Comparison of ENCODE assay signal across 1 cellular context in genomic region chr19:5676711-5677110, GRCh38.
TF ChIP-seq lines count a peak whose summit lies in the region.

No MANE protein-coding gene starts in this region.

TF ChIP-seq in GM12878, 131 proteins besides CTCF, POLR2A, EP300 and RAD21:
- TF ChIP-seq HDAC2 (IDR thresholded peaks at IDR 0.05): no peak
- no peak for TF ChIP-seq SMAD1 (IDR thresholded peaks at IDR 0.05; ENCODE audit: low read depth, partially characterized antibody)
